Comparison of ENCODE assay signal across 9 cellular contexts in genomic region chr1:232793944-232794343, GRCh38. TPM values are rescaled to one million over a fixed set of nuclear protein-coding genes. Genes with fewer than 3 reads are reported as not detected.
DNase-seq lines count a peak whose midpoint lies in the region; ATAC-seq and TF ChIP-seq lines count a peak whose summit lies in the region.
"Had no signal": no experiment of that assay in that cellular context is flagged by ENCODE, and none has a peak within 500 bp of the region (broad histone marks: within the 10 kb centered on the region; RNA-seq: fewer than 3 reads in every experiment).

No MANE protein-coding gene starts in this region.

- H3K4me3 Mint-ChIP-seq in activated T-cell treated with anti-CD3 and anti-CD28 coated beads, Interleukin-2, amount 50 U/mL, for 72 hours: no peak overlapping the region

- DNase-seq in activated T-cell treated with anti-CD3 and anti-CD28 coated beads, Interleukin-2, amount 50 U/mL, for 72 hours: peak in 1 of 2 donors; percentile 6
- DNase-seq in activated T-cell treated with anti-CD3 and anti-CD28 coated beads, Interleukin-2, amount 50 U/mL, for 48 hours: no peak
- DNase-seq in NCI-H128 (lab: John Stamatoyannopoulos, UW; ENCODE audit: unreplicated experiment) (peak; percentile 83), astrocyte of the cerebellum (ENCODE audit: low read depth) (peak; percentile 76), renal cortical epithelial cell (ENCODE audit: low read depth) (peak; percentile 77), NCI-H1694 treated with DMSO at 0.1 percent for 48 hours (lab: John Stamatoyannopoulos, UW) (no peak)

- in situ Hi-C loops in astrocyte of the cerebellum (cut with HindIII; ENCODE audit: low sequenced_read_pairs): no loop called here

- no peak overlapping the region for H3K4me3 ChIP-seq in astrocyte of the cerebellum (ENCODE audit: low read depth, low read length)
- H3K4me3 ChIP-seq: skin epidermis had no signal

- no peaks in the 10 kb centered on the region for H3K36me3 Mint-ChIP-seq in activated T-cell treated with anti-CD3 and anti-CD28 coated beads, Interleukin-2, amount 50 U/mL, for 72 hours (ENCODE audit: insufficient read depth in 2 of 2)

- peaks cover 20% of the 10 kb centered on the region for H3K4me1 Mint-ChIP-seq in activated T-cell treated with anti-CD3 and anti-CD28 coated beads, Interleukin-2, amount 50 U/mL, for 72 hours (ENCODE audit: low read depth)

- ATAC-seq in activated T-cell treated with anti-CD3 and anti-CD28 coated beads, Interleukin-2, amount 50 U/mL, for 72 hours (replicated peaks in 1 of 2): peak; percentile 36 to 56
- ATAC-seq in GM18867 (IDR thresholded peaks at IDR 0.05; ENCODE audit: unreplicated experiment): no peak
- no peak for ATAC-seq in GM18517 (IDR thresholded peaks at IDR 0.05; ENCODE audit: unreplicated experiment)

- no peaks in the 10 kb centered on the region for H3K9me3 Mint-ChIP-seq in activated T-cell treated with anti-CD3 and anti-CD28 coated beads, Interleukin-2, amount 50 U/mL, for 72 hours

- H3K27me3 Mint-ChIP-seq in activated T-cell treated with anti-CD3 and anti-CD28 coated beads, Interleukin-2, amount 50 U/mL, for 72 hours (ENCODE audit: low read depth): peaks cover 5% of the 10 kb centered on the region

- no peak overlapping the region for H3K27ac Mint-ChIP-seq in activated T-cell treated with anti-CD3 and anti-CD28 coated beads, Interleukin-2, amount 50 U/mL, for 72 hours

- no peak for TF ChIP-seq CTCF in astrocyte of the cerebellum (IDR thresholded peaks at IDR 0.05; ENCODE audit: low read depth, low read length, missing control alignments)

RNA-seq across cellular contexts. Expression of gene MAP10, which starts 11.3 kb away (rescaled TPM):
- total RNA-seq in activated T-cell treated with anti-CD3 and anti-CD28 coated beads, Interleukin-2, amount 50 U/mL, for 72 hours: 1 to 10 TPM; 1.7 to 1.9 TPM
- total RNA-seq in renal cortical epithelial cell: 2.4 and 4.7 TPM in 2 replicates

Comparison
In these comparisons a context has a peak if more than half of its experiments do, and no peak if none do; other contexts are left out.
1. ATAC-seq: peak in activated T-cell treated with anti-CD3 and anti-CD28 coated beads, Interleukin-2, amount 50 U/mL, for 72 hours (2 of 2); none in GM18867 (single experiment) and GM18517 (single experiment).
2. DNase-seq: peak in NCI-H128 (single experiment), astrocyte of the cerebellum (single experiment) and renal cortical epithelial cell (single experiment); none in activated T-cell treated with anti-CD3 and anti-CD28 coated beads, Interleukin-2, amount 50 U/mL, for 48 hours (0 of 2) and NCI-H1694 treated with DMSO at 0.1 percent for 48 hours (single experiment).